Comparison of ENCODE assay signal across 1 cellular context in the genomic region with DNA sequence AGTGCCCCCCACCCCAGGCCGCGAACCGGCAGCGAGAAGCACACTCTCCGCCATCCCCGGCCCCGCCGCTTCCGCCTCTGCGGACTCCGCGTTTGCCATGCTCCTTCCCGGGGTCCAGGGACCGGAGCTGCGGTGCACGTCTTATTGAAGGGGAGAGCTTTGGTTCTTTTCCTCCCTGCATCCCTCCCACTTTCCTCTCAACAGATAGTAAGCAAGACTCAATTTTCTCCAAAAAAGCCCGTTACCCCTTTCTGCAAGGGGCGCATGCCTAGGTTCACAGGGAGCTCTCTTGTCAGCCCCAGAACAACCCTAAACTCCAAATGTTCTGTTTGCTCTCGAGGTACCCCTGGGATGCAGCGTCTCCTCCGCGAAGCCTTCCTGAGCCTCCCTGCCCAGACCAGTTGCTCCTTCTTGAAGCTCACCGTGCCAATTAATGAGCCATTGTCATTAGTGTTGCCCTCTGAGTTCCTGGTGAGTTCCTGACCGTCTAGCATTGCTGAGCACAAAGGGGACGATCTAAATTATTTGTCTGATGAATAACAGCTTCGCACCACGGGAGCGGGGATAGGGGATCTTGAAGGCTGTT.
TF ChIP-seq lines count a peak whose summit lies in the region.

No MANE protein-coding gene starts in this region.

TF ChIP-seq in WTC11, 78 proteins besides CTCF, POLR2A, EP300 and RAD21 (continued from another document):
- TF ChIP-seq, protein P1, sequence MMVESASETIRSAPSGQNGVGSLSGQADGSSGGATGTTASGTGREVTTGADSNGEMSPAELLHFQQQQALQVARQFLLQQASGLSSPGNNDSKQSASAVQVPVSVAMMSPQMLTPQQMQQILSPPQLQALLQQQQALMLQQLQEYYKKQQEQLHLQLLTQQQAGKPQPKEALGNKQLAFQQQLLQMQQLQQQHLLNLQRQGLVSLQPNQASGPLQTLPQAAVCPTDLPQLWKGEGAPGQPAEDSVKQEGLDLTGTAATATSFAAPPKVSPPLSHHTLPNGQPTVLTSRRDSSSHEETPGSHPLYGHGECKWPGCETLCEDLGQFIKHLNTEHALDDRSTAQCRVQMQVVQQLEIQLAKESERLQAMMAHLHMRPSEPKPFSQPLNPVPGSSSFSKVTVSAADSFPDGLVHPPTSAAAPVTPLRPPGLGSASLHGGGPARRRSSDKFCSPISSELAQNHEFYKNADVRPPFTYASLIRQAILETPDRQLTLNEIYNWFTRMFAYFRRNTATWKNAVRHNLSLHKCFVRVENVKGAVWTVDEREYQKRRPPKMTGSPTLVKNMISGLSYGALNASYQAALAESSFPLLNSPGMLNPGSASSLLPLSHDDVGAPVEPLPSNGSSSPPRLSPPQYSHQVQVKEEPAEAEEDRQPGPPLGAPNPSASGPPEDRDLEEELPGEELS (CRISPR knock-in tag; IDR thresholded peaks at IDR 0.05): 0 out of 2 replicates have a peak, but pooled peaks have one; percentile 28
- TF ChIP-seq FOXK1 (CRISPR knock-in tag; IDR thresholded peaks at IDR 0.05): peak; percentile 42; the same call in 1 of the 2 replicates
- peak; percentile 92 for TF ChIP-seq TEAD1 (CRISPR knock-in tag; IDR thresholded peaks at IDR 0.05)
- 0 out of 2 replicates have a peak, but pooled peaks have one; percentile 38 for TF ChIP-seq NFE2L1 (CRISPR knock-in tag; IDR thresholded peaks at IDR 0.05)
- TF ChIP-seq ZNF219 (CRISPR knock-in tag; IDR thresholded peaks at IDR 0.05; ENCODE audit: borderline replicate concordance): 0 out of 2 replicates have a peak, but pooled peaks have one; percentile 7
- no peak for TF ChIP-seq MYBL2 (CRISPR knock-in tag; IDR thresholded peaks at IDR 0.05)
- TF ChIP-seq CREM (CRISPR knock-in tag; IDR thresholded peaks at IDR 0.05): no peak
- peak; percentile 79; the same call in 1 of the 2 replicates for TF ChIP-seq ETV6 (CRISPR knock-in tag; IDR thresholded peaks at IDR 0.05)
- TF ChIP-seq, protein P2, sequence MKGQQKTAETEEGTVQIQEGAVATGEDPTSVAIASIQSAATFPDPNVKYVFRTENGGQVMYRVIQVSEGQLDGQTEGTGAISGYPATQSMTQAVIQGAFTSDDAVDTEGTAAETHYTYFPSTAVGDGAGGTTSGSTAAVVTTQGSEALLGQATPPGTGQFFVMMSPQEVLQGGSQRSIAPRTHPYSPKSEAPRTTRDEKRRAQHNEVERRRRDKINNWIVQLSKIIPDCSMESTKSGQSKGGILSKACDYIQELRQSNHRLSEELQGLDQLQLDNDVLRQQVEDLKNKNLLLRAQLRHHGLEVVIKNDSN (CRISPR knock-in tag; IDR thresholded peaks at IDR 0.05): 0 out of 2 replicates have a peak, but pooled peaks have one; percentile 27
